ENCODE assay signal across 9 cellular contexts in the genomic region with DNA sequence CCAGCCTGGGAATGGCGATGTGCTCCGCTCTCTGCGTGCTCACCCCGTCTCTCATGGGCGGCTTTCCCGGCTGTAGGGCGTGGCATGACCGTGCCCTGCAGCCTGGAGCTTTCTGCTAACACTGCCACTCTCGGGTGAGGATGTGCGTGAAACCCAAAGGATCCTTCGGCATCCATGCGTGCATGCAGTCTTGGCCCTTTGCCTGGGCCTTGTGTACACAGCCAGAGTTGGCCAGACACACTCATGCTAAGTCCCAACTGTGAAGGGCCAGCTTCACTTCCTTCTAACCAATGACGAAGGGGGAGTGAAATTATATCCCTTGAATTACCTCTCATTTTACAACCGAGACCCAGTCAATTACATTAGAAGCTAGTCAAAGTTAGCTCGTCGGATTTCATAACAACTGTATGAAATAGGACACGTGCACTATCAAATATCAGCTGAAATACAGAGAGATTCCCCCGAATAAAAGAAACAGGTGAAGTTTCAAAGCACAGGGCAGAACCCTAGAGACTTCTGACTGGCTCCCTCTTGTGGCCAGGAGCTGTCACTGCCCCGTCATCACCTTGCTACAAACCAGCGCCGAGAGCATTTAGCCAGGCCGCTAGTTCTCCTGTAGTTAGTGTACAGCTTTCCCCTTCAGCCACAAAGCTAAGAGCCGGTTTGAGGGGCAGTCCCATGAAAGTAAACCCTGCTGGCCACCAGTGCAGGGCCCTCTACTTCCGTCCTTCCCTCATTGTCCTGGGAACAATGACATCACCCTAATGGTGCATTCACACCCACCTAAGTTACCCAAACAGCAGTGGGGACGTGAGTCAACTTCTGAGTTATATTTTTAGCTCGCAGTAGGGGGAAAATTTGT.
A peak's percentile ranks its signal among the peaks of the same experiment; 100 is the strongest.
DNase-seq lines count a peak whose midpoint lies in the region; ATAC-seq and TF ChIP-seq lines count a peak whose summit lies in the region.
"Had no signal": no experiment of that assay in that cellular context is flagged by ENCODE, and none has a peak within 500 bp of the region (broad histone marks: within the 10 kb centered on the region; RNA-seq: fewer than 3 reads in every experiment).

No MANE protein-coding gene starts in this region.

- intact Hi-C loops in dendritic cell treated with granulocyte-macrophage colony-stimulating factor and Interleukin-4, amounts not matched to agents 40 ng/mL and 50 ng/mL, for 4 days (cut with micrococcal nuclease): loop anchor here (1.0 to 5.0 kb wide), 3 partner anchors 97 to 198 kb away; no protein-coding TSS in a partner anchor
- intact Hi-C loops in lower lobe of right lung (cut with DNase I): no loop called here

- H3K9me3 ChIP-seq in BLaER1: peaks cover 12% of the 10 kb centered on the region
- H3K9me3 ChIP-seq in lower lobe of right lung: no peaks in the 10 kb centered on the region

- H3K27me3 ChIP-seq in BLaER1: no peaks in the 10 kb centered on the region
- no peaks in the 10 kb centered on the region for H3K27me3 ChIP-seq in lower lobe of right lung (ENCODE audit: low read depth)

- no peak overlapping the region for H3K27ac Mint-ChIP-seq in dendritic cell treated with granulocyte-macrophage colony-stimulating factor and Interleukin-4, amounts not matched to agents 40 ng/mL and 50 ng/mL, for 4 days
- H3K27ac Mint-ChIP-seq: IgD-negative memory B cell had no signal

- H3K4me1 Mint-ChIP-seq in dendritic cell treated with granulocyte-macrophage colony-stimulating factor and Interleukin-4, amounts not matched to agents 40 ng/mL and 50 ng/mL, for 4 days (ENCODE audit: low read depth): peaks cover 20% of the 10 kb centered on the region

- no peaks in the 10 kb centered on the region for H3K36me3 Mint-ChIP-seq in dendritic cell treated with granulocyte-macrophage colony-stimulating factor and Interleukin-4, amounts not matched to agents 40 ng/mL and 50 ng/mL, for 4 days (ENCODE audit: low read depth)
- H3K36me3 Mint-ChIP-seq: IgD-negative memory B cell had no signal

- H3K4me2 ChIP-seq in BLaER1: peak overlapping the region; percentile 32; the same call in 1 of the 2 replicates

- DNase-seq in GM19240 (ENCODE audit: insufficient read length, low spot score): peak; percentile 79
- DNase-seq in NCI-H345 treated with DMSO at 0.1 percent for 48 hours (lab: John Stamatoyannopoulos, UW; ENCODE audit: unreplicated experiment): peak; percentile 99
- DNase-seq in activated CD4-positive, alpha-beta T cell treated with anti-CD3 and anti-CD28 coated beads for 4 hours: peak; percentile 70 to 71
- peak; percentile 78 for DNase-seq in lower lobe of right lung
- peak; percentile 37 for DNase-seq in stimulated activated CD8-positive, alpha-beta memory T cell treated with anti-CD3 and anti-CD28 coated beads, Interleukin-15, amount 100 ng/mL, for 24 hours (ENCODE audit: low read depth)

- H3K4me3 ChIP-seq in BLaER1 (no peak overlapping the region), lower lobe of right lung (peak overlapping the region; percentile 17)

- H4K20me1 ChIP-seq in BLaER1: no peaks in the 10 kb centered on the region

- no peak overlapping the region for H3K27ac ChIP-seq in BLaER1
- no peak overlapping the region for H3K27ac ChIP-seq in lower lobe of right lung

- ATAC-seq in HG03342 (IDR thresholded peaks at IDR 0.05; ENCODE audit: unreplicated experiment) (peak; percentile 83), lower lobe of right lung (peak; percentile 90 to 93)

- TF ChIP-seq CTCF in lower lobe of right lung (IDR thresholded peaks at IDR 0.05): peak; percentile 89

- H3K9ac ChIP-seq in BLaER1: no peak overlapping the region

- peaks cover 5% of the 10 kb centered on the region for H3K27me3 Mint-ChIP-seq in dendritic cell treated with granulocyte-macrophage colony-stimulating factor and Interleukin-4, amounts not matched to agents 40 ng/mL and 50 ng/mL, for 4 days

- H3K9me3 Mint-ChIP-seq in dendritic cell treated with granulocyte-macrophage colony-stimulating factor and Interleukin-4, amounts not matched to agents 40 ng/mL and 50 ng/mL, for 4 days: no peaks in the 10 kb centered on the region
- H3K9me3 Mint-ChIP-seq: IgD-negative memory B cell had no signal

- H3K36me3 ChIP-seq in BLaER1 (no peaks in the 10 kb centered on the region), lower lobe of right lung (no peaks in the 10 kb centered on the region)

- H3K4me3 Mint-ChIP-seq in dendritic cell treated with granulocyte-macrophage colony-stimulating factor and Interleukin-4, amounts not matched to agents 40 ng/mL and 50 ng/mL, for 4 days: peak overlapping the region; percentile 28

- H3K4me1 ChIP-seq in BLaER1 (peaks cover 35% of the 10 kb centered on the region), lower lobe of right lung (peaks cover 4% of the 10 kb centered on the region)

Comparison
In these comparisons a context has a peak if more than half of its experiments do, and no peak if none do; other contexts are left out.
1. DNase-seq: peak in every context shown above with its lines; median percentile 99 in NCI-H345 treated with DMSO at 0.1 percent for 48 hours; 79 in GM19240; 78 in lower lobe of right lung; 70 in activated CD4-positive, alpha-beta T cell treated with anti-CD3 and anti-CD28 coated beads for 4 hours; 37 in stimulated activated CD8-positive, alpha-beta memory T cell treated with anti-CD3 and anti-CD28 coated beads, Interleukin-15, amount 100 ng/mL, for 24 hours.